In genomic region chr1:184427722-184428121, GRCh38 we compare ENCODE assay signal across 19 cellular contexts.
"Had no signal": no experiment of that assay in that cellular context is flagged by ENCODE, and none has a peak within 500 bp of the region (broad histone marks: within the 10 kb centered on the region; RNA-seq: fewer than 3 reads in every experiment).

No MANE protein-coding gene starts in this region.

- H3K27ac Mint-ChIP-seq: endodermal cell; memory B cell; mesothelial cell of epicardium; nephron; stimulated activated effector memory CD8-positive, alpha-beta T cell treated with anti-CD3 and anti-CD28 coated beads, Interleukin-12 subunit alpha, Interleukin-12 subunit beta, amount 100 ng/mL, for 72 hours had no signal

- H3K36me3 Mint-ChIP-seq: memory B cell; stimulated activated effector memory CD8-positive, alpha-beta T cell treated with anti-CD3 and anti-CD28 coated beads, Interleukin-12 subunit alpha, Interleukin-12 subunit beta, amount 100 ng/mL, for 72 hours had no signal

- H3K4me3 Mint-ChIP-seq: endodermal cell; memory B cell; mesothelial cell of epicardium; nephron; stimulated activated effector memory CD8-positive, alpha-beta T cell treated with anti-CD3 and anti-CD28 coated beads, Interleukin-12 subunit alpha, Interleukin-12 subunit beta, amount 100 ng/mL, for 72 hours had no signal

- H3K4me3 ChIP-seq: colonic mucosa, gastroesophageal sphincter, psoas muscle, right lobe of liver, suprapubic skin, tibial artery had no signal

- H3K27me3 ChIP-seq: colonic mucosa, gastroesophageal sphincter, neutrophil, right lobe of liver, suprapubic skin, tibial artery had no signal

- H3K4me1 Mint-ChIP-seq: memory B cell; stimulated activated effector memory CD8-positive, alpha-beta T cell treated with anti-CD3 and anti-CD28 coated beads, Interleukin-12 subunit alpha, Interleukin-12 subunit beta, amount 100 ng/mL, for 72 hours had no signal

- H3K9me3 Mint-ChIP-seq: stimulated activated effector memory CD8-positive, alpha-beta T cell treated with anti-CD3 and anti-CD28 coated beads, Interleukin-12 subunit alpha, Interleukin-12 subunit beta, amount 100 ng/mL, for 72 hours had no signal

- H3K36me3 ChIP-seq: colonic mucosa, neutrophil, right lobe of liver, tibial artery had no signal

- H3K27ac ChIP-seq: colonic mucosa, gastroesophageal sphincter, neutrophil, psoas muscle, right lobe of liver, suprapubic skin, tibial artery had no signal

- ATAC-seq: gastroesophageal sphincter; left colon; right lobe of liver; stimulated activated effector memory CD8-positive, alpha-beta T cell treated with anti-CD3 and anti-CD28 coated beads, Interleukin-12 subunit alpha, Interleukin-12 subunit beta, amount 100 ng/mL, for 72 hours; stimulated activated naive CD8-positive, alpha-beta T cell treated with anti-CD3 and anti-CD28 coated beads, Interleukin-15, Interleukin-2, amounts not matched to agents 100 U/mL and 50 U/mL, for 24 hours had no signal

- DNase-seq: colonic mucosa; effector CD4-positive, alpha-beta T cell; endodermal cell; glutamatergic neuron; left colon; psoas muscle; retina; right lobe of liver; stimulated activated CD4-positive, alpha-beta T cell treated with anti-CD3 and anti-CD28 coated beads, Interleukin-4, amount 100 ng/mL, for 1 hour; stimulated activated CD8-positive, alpha-beta memory T cell treated with anti-CD3 and anti-CD28 coated beads, Interleukin-4, amount 100 ng/mL, for 48 hours; stimulated activated naive CD8-positive, alpha-beta T cell treated with anti-CD3 and anti-CD28 coated beads, Interleukin-15, Interleukin-2, amounts not matched to agents 100 U/mL and 50 U/mL, for 24 hours; tibial artery had no signal

- H3K4me1 ChIP-seq: colonic mucosa, right lobe of liver, tibial artery had no signal

- H3K9me3 ChIP-seq: colonic mucosa, gastroesophageal sphincter, neutrophil, right lobe of liver had no signal
